ENCODE assay signal across 8 cellular contexts in genomic region chr1:153598309-153599172, GRCh38.
DNase-seq lines count a peak whose midpoint lies in the region; ATAC-seq lines count a peak whose summit lies in the region.

No MANE protein-coding gene starts in this region.

- H3K27me3 Mint-ChIP-seq in stimulated activated memory B cell treated with anti-CD40 and anti-IgM and Interleukin-4, amounts not matched to agents 10 μg/mL and 1 μg/mL and 100 μg/mL, for 72 hours: no peaks in the 10 kb centered on the region

- H3K36me3 Mint-ChIP-seq in stimulated activated memory B cell treated with anti-CD40 and anti-IgM and Interleukin-4, amounts not matched to agents 10 μg/mL and 1 μg/mL and 100 μg/mL, for 72 hours: no peaks in the 10 kb centered on the region

- ATAC-seq in GM19463 (IDR thresholded peaks at IDR 0.05; ENCODE audit: unreplicated experiment) (peak; percentile 94), HG03439 (IDR thresholded peaks at IDR 0.05; ENCODE audit: unreplicated experiment) (peak; percentile 86)
- peak; percentile 99 for ATAC-seq in stimulated activated memory B cell treated with anti-CD40 and anti-IgM and Interleukin-4, amounts not matched to agents 10 μg/mL and 1 μg/mL and 100 μg/mL, for 72 hours

- H3K4me1 Mint-ChIP-seq in stimulated activated memory B cell treated with anti-CD40 and anti-IgM and Interleukin-4, amounts not matched to agents 10 μg/mL and 1 μg/mL and 100 μg/mL, for 72 hours: peaks cover 38% of the 10 kb centered on the region

- DNase-seq in DMS153 (lab: John Stamatoyannopoulos, UW) (peak; percentile 18), DMS153 treated with DMSO at 0.1 percent for 48 hours (lab: John Stamatoyannopoulos, UW; ENCODE audit: unreplicated experiment) (no peak), RKO (ENCODE audit: low spot score) (peak; percentile 85), fibroblast of peridontal ligament (ENCODE audit: extremely low read depth) (peak; percentile 69), ecto neural progenitor cell (ENCODE audit: low spot score) (no peak)

- peak overlapping the region; percentile 97 for H3K27ac Mint-ChIP-seq in stimulated activated memory B cell treated with anti-CD40 and anti-IgM and Interleukin-4, amounts not matched to agents 10 μg/mL and 1 μg/mL and 100 μg/mL, for 72 hours

- no peaks in the 10 kb centered on the region for H3K9me3 Mint-ChIP-seq in stimulated activated memory B cell treated with anti-CD40 and anti-IgM and Interleukin-4, amounts not matched to agents 10 μg/mL and 1 μg/mL and 100 μg/mL, for 72 hours

- H3K4me3 Mint-ChIP-seq in stimulated activated memory B cell treated with anti-CD40 and anti-IgM and Interleukin-4, amounts not matched to agents 10 μg/mL and 1 μg/mL and 100 μg/mL, for 72 hours: peak overlapping the region; percentile 40

Comparison
In these comparisons a context has a peak if more than half of its experiments do, and no peak if none do; other contexts are left out.
1. DNase-seq: peak in DMS153 (single experiment), RKO (single experiment) and fibroblast of peridontal ligament (single experiment); none in DMS153 treated with DMSO at 0.1 percent for 48 hours (single experiment) and ecto neural progenitor cell (single experiment).
2. Peak in every context shown above with its lines, with median percentiles within 50 percentile points of each other: ATAC-seq.